12 cellular contexts compared by ENCODE assay signal in the genomic region with DNA sequence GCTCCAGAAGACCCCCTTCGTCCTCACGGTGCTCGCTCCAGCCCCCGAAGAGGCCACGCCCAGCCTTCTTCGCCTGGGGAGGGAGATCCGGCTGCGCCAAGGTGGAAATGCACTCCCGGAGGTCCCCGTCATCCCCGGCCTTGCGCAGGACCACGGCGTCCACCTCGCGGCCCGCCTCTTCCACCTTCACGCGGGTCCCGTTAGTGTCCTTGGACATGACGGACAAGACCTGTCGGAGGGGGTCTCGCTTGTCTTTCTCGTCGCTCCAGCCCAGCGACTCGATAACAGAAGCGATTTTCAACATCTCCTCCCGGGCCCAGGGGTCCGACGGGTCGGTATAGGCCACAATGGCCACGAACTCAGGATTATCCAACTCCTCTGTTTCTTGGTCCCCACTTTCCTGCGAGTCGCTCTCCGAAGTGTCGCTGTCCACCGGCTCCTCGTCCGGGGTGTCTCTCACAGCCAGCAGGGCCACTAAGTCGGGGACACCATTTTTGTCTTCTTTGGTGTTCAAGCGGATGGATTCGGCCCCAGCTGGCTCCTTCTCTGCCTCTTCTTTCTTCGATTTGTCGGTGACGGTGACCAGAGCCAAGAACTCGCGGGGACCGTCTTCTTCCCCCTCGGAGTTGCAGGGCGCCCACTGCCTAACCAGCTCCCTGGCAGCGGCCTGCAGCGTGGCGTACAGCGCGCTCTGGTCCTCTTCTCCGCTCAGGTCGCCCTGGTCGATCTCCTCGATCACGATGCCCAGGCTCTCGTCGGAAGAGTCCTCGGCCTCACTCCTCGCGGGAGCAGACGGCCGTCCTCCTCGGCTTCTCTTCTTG. TPM values are rescaled to one million over a fixed set of nuclear protein-coding genes. Genes with fewer than 3 reads are reported as not detected.
A peak's percentile ranks its signal among the peaks of the same experiment; 100 is the strongest.
DNase-seq lines count a peak whose midpoint lies in the region; ATAC-seq and TF ChIP-seq lines count a peak whose summit lies in the region.
"Had no signal": no experiment of that assay in that cellular context is flagged by ENCODE, and none has a peak within 500 bp of the region (broad histone marks: within the 10 kb centered on the region; RNA-seq: fewer than 3 reads in every experiment).

No MANE protein-coding gene starts in this region.

- H3K9me3 Mint-ChIP-seq in activated CD4-positive, alpha-beta memory T cell treated with anti-CD3 and anti-CD28 coated beads for 36 hours: no peaks in the 10 kb centered on the region
- H3K9me3 Mint-ChIP-seq in natural killer cell: no peaks in the 10 kb centered on the region

- peak overlapping the region; percentile 59 for H3K4me3 Mint-ChIP-seq in activated CD4-positive, alpha-beta memory T cell treated with anti-CD3 and anti-CD28 coated beads for 36 hours
- H3K4me3 Mint-ChIP-seq in natural killer cell: no peak overlapping the region

- CTCF ChIA-PET in activated CD4-positive, alpha-beta memory T cell treated with anti-CD3 and anti-CD28 coated beads for 36 hours (lab: Charles Lee): no interaction called here

- peaks cover 14% of the 10 kb centered on the region for H3K4me1 Mint-ChIP-seq in activated CD4-positive, alpha-beta memory T cell treated with anti-CD3 and anti-CD28 coated beads for 36 hours (ENCODE audit: low read depth)
- H3K4me1 Mint-ChIP-seq in natural killer cell: peaks cover 0 to 11% of the 10 kb centered on the region in 2 donors

- H2AFZ ChIP-seq in GM23248: peak overlapping the region; percentile 76

- no peaks in the 10 kb centered on the region for H4K20me1 ChIP-seq in GM23248 (ENCODE audit: insufficient read depth)

- intact Hi-C loops in activated CD4-positive, alpha-beta memory T cell treated with anti-CD3 and anti-CD28 coated beads for 36 hours (cut with micrococcal nuclease): no loop called here
- intact Hi-C loops in spleen (cut with DNase I; ENCODE audit: low total_unique reads) (no loop called here), natural killer cell (cut with micrococcal nuclease) (no loop called here)

- DNase-seq in GM23248: no peak
- DNase-seq in activated CD4-positive, alpha-beta memory T cell treated with anti-CD3 and anti-CD28 coated beads for 36 hours: no peak
- DNase-seq in iPS DF 6.9 (ENCODE audit: low read depth, low spot score): no peak
- DNase-seq in spleen: no peak
- no peak for DNase-seq in natural killer cell
- no peak for DNase-seq in MG63
- DNase-seq: activated CD4-positive, alpha-beta T cell treated with anti-CD3 and anti-CD28 coated beads, Interleukin-2, amount 50 U/mL, for 4 hours; DND-41; Kasumi-1; NCI-H2171 treated with DMSO at 0.1 percent for 48 hours had no signal

- peaks cover 43% of the 10 kb centered on the region for H3K27me3 Mint-ChIP-seq in activated CD4-positive, alpha-beta memory T cell treated with anti-CD3 and anti-CD28 coated beads for 36 hours
- peaks cover 41 to 49% of the 10 kb centered on the region in 2 donors for H3K27me3 Mint-ChIP-seq in natural killer cell (ENCODE audit: low read depth in 2 of 2)

- H3K36me3 ChIP-seq in GM23248 (ENCODE audit: low read depth) (no peaks in the 10 kb centered on the region), iPS DF 6.9 (ENCODE audit: control insufficient read depth, insufficient read depth, low read length) (no peaks in the 10 kb centered on the region), spleen (no peaks in the 10 kb centered on the region), MG63 (no peaks in the 10 kb centered on the region)

- H3F3A ChIP-seq in GM23248 (ENCODE audit: insufficient read depth): no peaks in the 10 kb centered on the region

- in situ Hi-C loops in GM23248 (cut with MboI): no loop called here

- H3K9me2 ChIP-seq in GM23248 (ENCODE audit: insufficient read depth): no peaks in the 10 kb centered on the region

- H3K9me3 ChIP-seq in GM23248 (ENCODE audit: low read depth) (no peaks in the 10 kb centered on the region), iPS DF 6.9 (ENCODE audit: control insufficient read depth, insufficient read depth, low read length) (no peaks in the 10 kb centered on the region), spleen (no peaks in the 10 kb centered on the region), MG63 (no peaks in the 10 kb centered on the region)

- no peak overlapping the region; the same call in 1 of the 2 replicates for H3K9ac ChIP-seq in GM23248

- no peak overlapping the region for H3K27ac Mint-ChIP-seq in activated CD4-positive, alpha-beta memory T cell treated with anti-CD3 and anti-CD28 coated beads for 36 hours
- H3K27ac Mint-ChIP-seq in natural killer cell: no peak overlapping the region

- H3K27ac ChIP-seq in GM23248 (no peak overlapping the region), iPS DF 6.9 (ENCODE audit: low read length) (no peak overlapping the region), spleen (peak overlapping the region in 2 of 8 donors; percentile 61 to 71)

- H3K36me3 Mint-ChIP-seq in activated CD4-positive, alpha-beta memory T cell treated with anti-CD3 and anti-CD28 coated beads for 36 hours: no peaks in the 10 kb centered on the region
- no peaks in the 10 kb centered on the region for H3K36me3 Mint-ChIP-seq in natural killer cell

- no peaks in the 10 kb centered on the region for H3K79me2 ChIP-seq in GM23248 (ENCODE audit: insufficient read depth)

- no peaks in the 10 kb centered on the region for H3K4me1 ChIP-seq in GM23248 (ENCODE audit: insufficient read depth)
- peaks cover 1% of the 10 kb centered on the region for H3K4me1 ChIP-seq in iPS DF 6.9 (ENCODE audit: control insufficient read depth, insufficient read depth, low read length)
- peaks cover 27 to 65% (median 51%) of the 10 kb centered on the region in 6 donors for H3K4me1 ChIP-seq in spleen

- no peak for TF ChIP-seq POLR2A in spleen (IDR thresholded peaks at IDR 0.05)

- no peak overlapping the region for H3K4me2 ChIP-seq in GM23248 (ENCODE audit: unreplicated experiment)

- POLR2A ChIA-PET in activated CD4-positive, alpha-beta memory T cell treated with anti-CD3 and anti-CD28 coated beads for 36 hours (lab: Charles Lee): no interaction called here

- H3K27me3 ChIP-seq in GM23248 (replicated peaks; ENCODE audit: insufficient read depth) (no peaks in the 10 kb centered on the region; the same call in 1 of the 2 replicates), iPS DF 6.9 (ENCODE audit: control insufficient read depth, insufficient read depth, low read length) (peaks cover 11% of the 10 kb centered on the region; the same call in 1 of the 2 replicates), spleen (replicated peaks in 1 of 7) (peaks cover 0 to 74% (median 45%) of the 10 kb centered on the region in 7 donors), MG63 (no peaks in the 10 kb centered on the region)

- no peak for TF ChIP-seq CTCF in spleen (IDR thresholded peaks at IDR 0.05 in 8 of 11, conservative IDR thresholded peaks at IDR 0.05 in 3 of 11)
- no peak for TF ChIP-seq CTCF in natural killer cell (IDR thresholded peaks at IDR 0.05)

- ATAC-seq in natural killer cell (no peak), GM18909 (IDR thresholded peaks at IDR 0.05; ENCODE audit: poor library complexity, unreplicated experiment) (no peak), GM21447 (IDR thresholded peaks at IDR 0.05; ENCODE audit: unreplicated experiment) (no peak)

- WGBS in GM23248 (ENCODE audit: low coverage in 1 of 2, low lambda C conversion rate in 2 of 2, missing lambda C conversion rate in 2 of 2), 2 experiments: 72 to 75% methylated on average over 63 to 69 of the region's 69 CpGs
- no CpG with 5 or more reads among the region's 69 CpGs for WGBS in iPS DF 6.9 (ENCODE audit: insufficient coverage, insufficient read length)
- 27 to 60% (median 34%) methylated on average over 64 to 69 of the region's 69 CpGs for WGBS in spleen, 5 donors

- no peak overlapping the region for H3K4me3 ChIP-seq in GM23248
- H3K4me3 ChIP-seq in iPS DF 6.9 (ENCODE audit: low read length): peak overlapping the region; percentile 11; the same call in 1 of the 2 replicates
- H3K4me3 ChIP-seq in spleen: peak overlapping the region in 7 of 8 donors; percentile 37 to 67 (median 44)
- H3K4me3 ChIP-seq in MG63: no peak overlapping the region

RNA-seq across cellular contexts. Expression of gene PNMA8B, which starts 1.3 kb away (rescaled TPM):
- 0.25 and 0.65 TPM in 2 replicates for total RNA-seq in GM23248 (2014; rRNA removed; shearing (Covaris generic))
- polyA plus RNA-seq in GM23248 (2016; fragmentation: Nextera tagmentation; extraction: Ambion mirVana) (0.13 and 0.20 TPM in 2 replicates), spleen (1 to 10 TPM in 2 of 3 donors, under 1 TPM in 1; 0.57 to 1.2 (median 1.2) TPM)
- under 1 TPM; 0.05 to 0.07 TPM for total RNA-seq in activated CD4-positive, alpha-beta memory T cell treated with anti-CD3 and anti-CD28 coated beads for 36 hours
- total RNA-seq in spleen (1 to 10 TPM; 2.1 to 5.7 (median 3.0) TPM), natural killer cell (under 1 TPM in 2 of 3 donors, not detected in 1; 0.08 to 0.09 TPM)
- not detected in 2 replicates for total RNA-seq in MG63 (2014; rRNA removed; shearing (Covaris generic); ENCODE audit: low replicate concordance)

RNA-seq across cellular contexts. Expression of gene PNMA8A, which starts 23.0 kb away (rescaled TPM):
- 0.76 and 0.89 TPM in 2 replicates for total RNA-seq in GM23248 (2014; rRNA removed; shearing (Covaris generic))
- polyA plus RNA-seq in GM23248 (2016; fragmentation: Nextera tagmentation; extraction: Ambion mirVana) (0.26 and 0.56 TPM in 2 replicates), spleen (1 to 10 TPM in 1 of 3 donors, under 1 TPM in 2; 0.13 to 1.8 (median 0.19) TPM)
- under 1 TPM; 0.17 to 0.44 TPM for total RNA-seq in activated CD4-positive, alpha-beta memory T cell treated with anti-CD3 and anti-CD28 coated beads for 36 hours
- total RNA-seq in spleen (1 to 10 TPM in 4 of 7 donors, under 1 TPM in 3; 0.20 to 2.7 (median 1.7) TPM), natural killer cell (not detected)
- total RNA-seq in MG63 (2014; rRNA removed; shearing (Covaris generic); ENCODE audit: low replicate concordance): 0.22 and 0.46 TPM in 2 replicates

Comparison
In these comparisons a context has a peak if more than half of its experiments do, and no peak if none do; other contexts are left out.
1. H3K4me3 ChIP-seq: peak in iPS DF 6.9 (single experiment) and spleen (7 of 8); none in GM23248 (single experiment) and MG63 (single experiment).